In the genomic region with DNA sequence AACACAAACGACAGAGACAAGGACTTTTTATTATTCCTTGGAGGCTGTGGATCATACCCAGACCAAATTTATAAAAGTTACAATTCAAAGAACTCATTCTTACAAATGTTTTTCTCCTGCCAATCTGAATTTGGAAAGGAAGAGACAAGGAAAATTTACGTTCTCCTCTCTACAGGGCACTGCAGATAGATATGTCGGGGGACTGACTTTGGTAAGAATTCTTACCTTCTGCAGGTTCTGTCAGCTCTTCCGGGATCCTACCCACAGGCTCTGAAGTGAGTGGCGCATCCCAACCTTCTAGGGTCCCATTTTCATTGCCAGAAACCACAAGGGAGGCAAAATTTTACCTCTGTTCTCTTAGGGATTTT, we compare ENCODE assay signal across 1 cellular context.
TF ChIP-seq lines count a peak whose summit lies in the region.

No MANE protein-coding gene starts in this region.

TF ChIP-seq in GM12878, 131 proteins besides CTCF, POLR2A, EP300 and RAD21 (continued from another document):
- TF ChIP-seq HCFC1 (IDR thresholded peaks at IDR 0.05; ENCODE audit: low read length) = no peak
- no peak for TF ChIP-seq RAD51 (IDR thresholded peaks at IDR 0.05)
- no peak for TF ChIP-seq BCLAF1 (IDR thresholded peaks at IDR 0.05)
